ENCODE assay signal across 14 cellular contexts in the genomic region with DNA sequence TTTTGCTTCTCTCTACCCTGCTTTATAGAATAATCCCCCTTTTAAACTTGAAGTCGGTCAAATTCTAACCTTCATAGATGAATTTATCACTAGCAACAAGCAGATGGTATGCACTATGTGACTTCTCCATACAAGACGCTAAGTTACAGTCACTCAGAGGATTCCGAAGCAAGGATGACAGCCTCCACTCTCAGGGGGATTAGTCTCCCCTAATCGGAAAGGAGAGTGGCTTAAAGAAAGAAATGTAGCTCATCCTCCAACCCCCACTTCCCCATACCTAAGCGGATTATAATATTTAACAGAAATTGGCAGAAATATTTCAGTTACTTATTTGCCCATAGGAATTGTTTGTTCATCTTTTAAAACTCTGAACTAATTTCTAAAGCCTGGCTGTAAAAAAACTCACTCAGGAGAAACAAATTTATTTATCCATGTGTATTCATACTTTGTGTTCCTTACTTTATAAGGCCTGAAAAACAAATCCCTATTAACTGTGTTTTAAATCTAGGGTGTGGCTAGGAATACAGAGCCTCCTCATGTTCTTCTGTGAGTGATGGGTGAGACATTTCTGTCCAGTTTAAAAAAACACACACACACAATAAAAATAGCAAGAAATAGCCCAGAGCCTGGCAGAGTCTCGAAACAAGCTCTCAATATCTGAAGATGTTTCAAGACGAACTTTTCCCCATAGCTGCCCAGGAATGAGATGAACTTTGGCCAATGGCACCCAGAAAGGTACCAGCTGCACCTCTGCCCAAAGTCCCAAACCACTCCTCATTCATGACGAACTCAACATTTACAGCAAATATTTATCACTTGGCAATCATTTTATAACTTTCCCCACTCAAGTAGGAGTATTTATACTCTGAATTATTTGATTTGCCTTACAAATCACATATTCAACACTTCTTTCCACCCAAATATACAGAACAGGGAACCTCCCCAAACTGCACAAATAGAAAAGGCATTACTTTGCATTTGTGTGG. TPM values are rescaled to one million over a fixed set of nuclear protein-coding genes. Genes with fewer than 3 reads are reported as not detected.
DNase-seq lines count a peak whose midpoint lies in the region; ATAC-seq and TF ChIP-seq lines count a peak whose summit lies in the region.
"Had no signal": no experiment of that assay in that cellular context is flagged by ENCODE, and none has a peak within 500 bp of the region (broad histone marks: within the 10 kb centered on the region; RNA-seq: fewer than 3 reads in every experiment).

No MANE protein-coding gene starts in this region.

- H3K36me3 Mint-ChIP-seq in CD4-positive, CD25-positive, alpha-beta regulatory T cell: peaks cover 19% of the 10 kb centered on the region
- H3K36me3 Mint-ChIP-seq in endodermal cell (ENCODE audit: low read depth): peaks cover 20% of the 10 kb centered on the region
- peaks cover 4% of the 10 kb centered on the region for H3K36me3 Mint-ChIP-seq in neural progenitor cell

- DNase-seq in CD4-positive, CD25-positive, alpha-beta regulatory T cell: no peak
- peak; percentile 19 for DNase-seq in NCI-H82 treated with DMSO at 0.1 percent for 48 hours (lab: John Stamatoyannopoulos, UW; ENCODE audit: unreplicated experiment)
- DNase-seq in endodermal cell: no peak
- peak; percentile 66 for DNase-seq in neural progenitor cell (ENCODE audit: low spot score)
- no peak for DNase-seq in lower leg skin (ENCODE audit: low spot score in 2 of 2)
- DNase-seq in SHP77 (lab: John Stamatoyannopoulos, UW): no peak
- DNase-seq: DMS 273 treated with DMSO at 0.1 percent for 48 hours, NCI-H2171, psoas muscle had no signal

- H3K9me3 Mint-ChIP-seq in CD4-positive, CD25-positive, alpha-beta regulatory T cell: no peaks in the 10 kb centered on the region
- H3K9me3 Mint-ChIP-seq in endodermal cell (no peaks in the 10 kb centered on the region), neural progenitor cell (no peaks in the 10 kb centered on the region)

- H3K4me3 ChIP-seq in CD4-positive, CD25-positive, alpha-beta regulatory T cell (ENCODE audit: low read depth, low read length): no peak overlapping the region
- no peak overlapping the region for H3K4me3 ChIP-seq in endodermal cell (ENCODE audit: low read length)
- H3K4me3 ChIP-seq in neural progenitor cell: no peak overlapping the region
- no peak overlapping the region for H3K4me3 ChIP-seq in lower leg skin (ENCODE audit: low read depth, poor library complexity, severe bottlenecking)
- H3K4me3 ChIP-seq: K562, psoas muscle had no signal

- peaks cover 27% of the 10 kb centered on the region for H3K4me1 ChIP-seq in CD4-positive, CD25-positive, alpha-beta regulatory T cell (ENCODE audit: control insufficient read depth, insufficient read depth, low read length, poor library complexity, severe bottlenecking)
- H3K4me1 ChIP-seq in endodermal cell (ENCODE audit: control insufficient read depth, insufficient read depth, low read length): peaks cover 4% of the 10 kb centered on the region
- H3K4me1 ChIP-seq in neural progenitor cell: peaks cover 11% of the 10 kb centered on the region

- H4K20me1 ChIP-seq in neural progenitor cell (ENCODE audit: low read depth): peaks cover 3% of the 10 kb centered on the region

- H3K27me3 ChIP-seq in CD4-positive, CD25-positive, alpha-beta regulatory T cell (ENCODE audit: control insufficient read depth, insufficient read depth, low read length): no peaks in the 10 kb centered on the region
- H3K27me3 ChIP-seq in endodermal cell (ENCODE audit: control insufficient read depth, insufficient read depth, low read length, poor library complexity, severe bottlenecking) (no peaks in the 10 kb centered on the region), neural progenitor cell (no peaks in the 10 kb centered on the region)
- H3K27me3 ChIP-seq: brain microvascular endothelial cell had no signal

- no peaks in the 10 kb centered on the region for H3K79me2 ChIP-seq in neural progenitor cell (ENCODE audit: low read depth)

- H2AFZ ChIP-seq in neural progenitor cell (replicated peaks): no peak overlapping the region

- no peak overlapping the region for H3K27ac ChIP-seq in CD4-positive, CD25-positive, alpha-beta regulatory T cell (ENCODE audit: insufficient read depth, low read length, poor library complexity, severe bottlenecking)
- no peak overlapping the region for H3K27ac ChIP-seq in endodermal cell (ENCODE audit: low read depth, low read length)
- peak overlapping the region; percentile 37 for H3K27ac ChIP-seq in neural progenitor cell
- H3K27ac ChIP-seq: brain microvascular endothelial cell, psoas muscle had no signal

- no peak for ATAC-seq in CD4-positive, CD25-positive, alpha-beta regulatory T cell (ENCODE audit: low read depth in 2 of 2)
- no peak for ATAC-seq in GM21737 (IDR thresholded peaks at IDR 0.05; ENCODE audit: unreplicated experiment)
- ATAC-seq in GM19397 (IDR thresholded peaks at IDR 0.05; ENCODE audit: unreplicated experiment): no peak
- ATAC-seq: K562, psoas muscle had no signal

- no peak for TF ChIP-seq CTCF in endodermal cell (conservative IDR thresholded peaks at IDR 0.05)
- TF ChIP-seq CTCF in neural progenitor cell (IDR thresholded peaks at IDR 0.05): no peak
- no peak for TF ChIP-seq CTCF in lower leg skin (IDR thresholded peaks at IDR 0.05)

- WGBS in endodermal cell (ENCODE audit: insufficient coverage in 1 of 2, insufficient read length in 1 of 2), 2 experiments: 87 to 94% methylated on average over 3 to 8 of the region's 8 CpGs
- 50 to 61% methylated on average over 8 of the region's 8 CpGs for WGBS in lower leg skin, 2 donors

- peaks cover 19% of the 10 kb centered on the region for H3K36me3 ChIP-seq in CD4-positive, CD25-positive, alpha-beta regulatory T cell (ENCODE audit: control insufficient read depth, insufficient read depth, low read length)
- H3K36me3 ChIP-seq in endodermal cell (ENCODE audit: control insufficient read depth, insufficient read depth, low read length) (peaks cover 7% of the 10 kb centered on the region), neural progenitor cell (no peaks in the 10 kb centered on the region)

- peaks cover 46 to 83% (median 75%) of the 10 kb centered on the region in 4 donors for H3K4me1 Mint-ChIP-seq in CD4-positive, CD25-positive, alpha-beta regulatory T cell
- peaks cover 27% of the 10 kb centered on the region for H3K4me1 Mint-ChIP-seq in endodermal cell
- peaks cover 18% of the 10 kb centered on the region for H3K4me1 Mint-ChIP-seq in neural progenitor cell

- peak overlapping the region in 2 of 3 donors; percentile 67 to 86 for H3K27ac Mint-ChIP-seq in CD4-positive, CD25-positive, alpha-beta regulatory T cell
- H3K27ac Mint-ChIP-seq in endodermal cell (peak overlapping the region; percentile 27), neural progenitor cell (peak overlapping the region; percentile 48)

- no peaks in the 10 kb centered on the region for H3K9me3 ChIP-seq in CD4-positive, CD25-positive, alpha-beta regulatory T cell (ENCODE audit: control insufficient read depth in 2 of 2, low read length in 2 of 2)
- H3K9me3 ChIP-seq in endodermal cell (ENCODE audit: control insufficient read depth, low read length): no peaks in the 10 kb centered on the region
- H3K9me3 ChIP-seq in neural progenitor cell (ENCODE audit: low read depth): no peaks in the 10 kb centered on the region
- H3K9me3 ChIP-seq: psoas muscle had no signal

- intact Hi-C loops in lower leg skin (cut with DNase I; ENCODE audit: low total_unique reads): no loop called here

- H3K9ac ChIP-seq in endodermal cell (ENCODE audit: extremely low read depth, low read length, poor library complexity, severe bottlenecking) (no peak overlapping the region), neural progenitor cell (no peak overlapping the region)

- H3K4me2 ChIP-seq in neural progenitor cell: peak overlapping the region; percentile 13

- no peaks in the 10 kb centered on the region for H3F3A ChIP-seq in neural progenitor cell (ENCODE audit: low read depth)

- no peaks in the 10 kb centered on the region for H3K27me3 Mint-ChIP-seq in CD4-positive, CD25-positive, alpha-beta regulatory T cell
- H3K27me3 Mint-ChIP-seq in endodermal cell (ENCODE audit: insufficient read depth) (no peaks in the 10 kb centered on the region), neural progenitor cell (ENCODE audit: insufficient read depth, low read depth) (no peaks in the 10 kb centered on the region)

- H3K4me3 Mint-ChIP-seq in CD4-positive, CD25-positive, alpha-beta regulatory T cell: peak overlapping the region in 2 of 4 donors; percentile 33 to 47
- H3K4me3 Mint-ChIP-seq in endodermal cell: no peak overlapping the region
- no peak overlapping the region for H3K4me3 Mint-ChIP-seq in neural progenitor cell

- no peak for TF ChIP-seq POLR2A in lower leg skin (IDR thresholded peaks at IDR 0.05)

RNA-seq across cellular contexts. Expression of a gene that starts 18.6 kb away (rescaled TPM):
- 61.4 TPM for total RNA-seq in CD4-positive, CD25-positive, alpha-beta regulatory T cell
- polyA plus RNA-seq in CD4-positive, CD25-positive, alpha-beta regulatory T cell: 10 to 100 TPM; 23.5 to 46.3 (median 27.5) TPM
- 10 to 100 TPM; 15.6 to 19.2 TPM for total RNA-seq in endodermal cell
- polyA plus RNA-seq in endodermal cell (2013, experiment 1 of 2): 14.4 TPM
- 12.8 TPM for polyA plus RNA-seq in endodermal cell (2013, experiment 2 of 2)
- total RNA-seq in neural progenitor cell (ENCODE audit: low replicate concordance): 14.6 TPM in 2 replicates
- 100 to 1,000 TPM in 2 of 4 donors, 10 to 100 TPM in 2; 78.5 to 117 (median 94.6) TPM for total RNA-seq in lower leg skin

RNA-seq across cellular contexts. Expression of a gene that starts 40.6 kb away (rescaled TPM):
- not detected for total RNA-seq in CD4-positive, CD25-positive, alpha-beta regulatory T cell
- under 1 TPM in 2 of 4 donors, not detected in 2; 0.17 to 0.77 TPM for polyA plus RNA-seq in CD4-positive, CD25-positive, alpha-beta regulatory T cell
- total RNA-seq in endodermal cell (under 1 TPM in 1 of 2 donors, not detected in 1; 0.42 TPM), neural progenitor cell (ENCODE audit: low replicate concordance) (0.28 TPM in 1 of 2 replicates, not detected in the other), lower leg skin (not detected)
- polyA plus RNA-seq in endodermal cell (2013, experiment 1 of 2): not detected
- not detected for polyA plus RNA-seq in endodermal cell (2013, experiment 2 of 2)
- total RNA-seq: K562, psoas muscle had no signal
- polyA plus RNA-seq: fibroblast of lung, K562, psoas muscle had no signal

Comparison
In these comparisons a context has a peak if more than half of its experiments do, and no peak if none do; other contexts are left out.
1. DNase-seq: peak in NCI-H82 treated with DMSO at 0.1 percent for 48 hours (single experiment) and neural progenitor cell (single experiment); none in CD4-positive, CD25-positive, alpha-beta regulatory T cell (0 of 3), endodermal cell (single experiment), lower leg skin (0 of 2) and SHP77 (0 of 2).
2. Peak in every context shown above with its lines, with median percentiles within 50 percentile points of each other: H3K27ac Mint-ChIP-seq.